Comparison of ENCODE assay signal across 8 cellular contexts in the genomic region with DNA sequence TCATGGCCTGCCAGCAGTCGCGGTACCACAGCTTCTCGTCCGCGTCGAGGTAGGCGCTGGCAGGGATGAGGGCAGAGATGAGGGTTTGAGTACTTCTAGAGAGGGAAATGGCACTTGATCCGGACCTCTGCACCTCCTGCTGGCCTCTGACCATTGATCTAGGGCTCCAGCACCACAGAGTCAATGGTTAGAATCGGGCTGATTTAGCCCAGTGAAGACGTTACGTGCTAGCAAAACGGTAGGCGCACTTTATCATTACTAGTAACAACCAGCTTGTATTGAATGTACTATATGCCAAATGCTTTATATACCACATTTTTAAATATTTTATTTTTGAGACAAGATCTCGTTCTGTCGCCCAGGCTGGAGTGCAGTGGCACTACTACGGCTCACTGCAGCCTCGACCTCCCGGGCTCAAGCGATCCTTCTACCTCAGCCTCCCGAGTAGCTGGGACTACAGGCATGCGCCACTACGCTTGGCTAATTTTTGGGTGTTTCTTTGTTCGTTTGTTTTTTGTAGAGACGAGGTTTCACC. TPM values are rescaled to one million over a fixed set of nuclear protein-coding genes. Genes with fewer than 3 reads are reported as not detected.
DNase-seq lines count a peak whose midpoint lies in the region; ATAC-seq lines count a peak whose summit lies in the region.

No MANE protein-coding gene starts in this region.

- H3K4me3 ChIP-seq in H7 (ENCODE audit: insufficient read depth, low read depth, low read length) (peak overlapping the region; percentile 95), right cardiac atrium (ENCODE audit: low read length) (peak overlapping the region; percentile 62)

- peaks cover 24% of the 10 kb centered on the region for H3K4me1 Mint-ChIP-seq in T-helper 17 cell
- peaks cover 30% of the 10 kb centered on the region for H3K4me1 Mint-ChIP-seq in stimulated activated effector memory CD8-positive, alpha-beta T cell treated with anti-CD3 and anti-CD28 coated beads, Interleukin-12 subunit alpha, Interleukin-12 subunit beta, amount 100 ng/mL, for 72 hours

- intact Hi-C loops in right cardiac atrium (cut with DNase I), result loop anchor here in 1 of 4 donors (10.0 kb wide), 1 partner anchor 132 kb away; no protein-coding TSS in a partner anchor

- H3K4me3 Mint-ChIP-seq in T-helper 17 cell, result peak overlapping the region; percentile 88
- H3K4me3 Mint-ChIP-seq in stimulated activated effector memory CD8-positive, alpha-beta T cell treated with anti-CD3 and anti-CD28 coated beads, Interleukin-12 subunit alpha, Interleukin-12 subunit beta, amount 100 ng/mL, for 72 hours, result peak overlapping the region; percentile 89

- 32% methylated on average over 24 of the region's 24 CpGs for WGBS in right cardiac atrium

- peak overlapping the region; percentile 87 for H3K27ac Mint-ChIP-seq in T-helper 17 cell
- H3K27ac Mint-ChIP-seq in stimulated activated effector memory CD8-positive, alpha-beta T cell treated with anti-CD3 and anti-CD28 coated beads, Interleukin-12 subunit alpha, Interleukin-12 subunit beta, amount 100 ng/mL, for 72 hours, result peak overlapping the region; percentile 91

- H3K9me3 ChIP-seq in T-helper 17 cell (ENCODE audit: control insufficient read depth, low read length, poor library complexity, severe bottlenecking) (no peaks in the 10 kb centered on the region), right cardiac atrium (ENCODE audit: control insufficient read depth, low read length) (no peaks in the 10 kb centered on the region)

- ATAC-seq in T-helper 17 cell (no peak), right cardiac atrium (no peak), GM21529 (IDR thresholded peaks at IDR 0.05; ENCODE audit: unreplicated experiment) (no peak)
- no peak for ATAC-seq in stimulated activated effector memory CD8-positive, alpha-beta T cell treated with anti-CD3 and anti-CD28 coated beads, Interleukin-12 subunit alpha, Interleukin-12 subunit beta, amount 100 ng/mL, for 72 hours

- peaks cover 1% of the 10 kb centered on the region; the same call in 1 of the 2 replicates for H3K36me3 ChIP-seq in H7 (replicated peaks; ENCODE audit: control insufficient read depth, insufficient read depth, low read length)

- no peaks in the 10 kb centered on the region for H3K9me3 Mint-ChIP-seq in stimulated activated effector memory CD8-positive, alpha-beta T cell treated with anti-CD3 and anti-CD28 coated beads, Interleukin-12 subunit alpha, Interleukin-12 subunit beta, amount 100 ng/mL, for 72 hours

- peaks cover 3% of the 10 kb centered on the region for H3K4me1 ChIP-seq in right cardiac atrium (ENCODE audit: control insufficient read depth, insufficient read depth, low read length)

- no peaks in the 10 kb centered on the region for H3K27me3 ChIP-seq in H7 (ENCODE audit: control insufficient read depth, insufficient read depth, low read length)
- H3K27me3 ChIP-seq in right cardiac atrium (ENCODE audit: control insufficient read depth, insufficient read depth), result no peaks in the 10 kb centered on the region

- H3K27ac ChIP-seq in right cardiac atrium (ENCODE audit: low read length), result no peak overlapping the region

- H3K27me3 Mint-ChIP-seq in T-helper 17 cell, result no peaks in the 10 kb centered on the region

- DNase-seq in H7 (no peak), T-helper 17 cell (no peak), right cardiac atrium (no peak), germinal center (ENCODE audit: low spot score) (no peak)
- no peak for DNase-seq in stimulated activated effector memory CD8-positive, alpha-beta T cell treated with anti-CD3 and anti-CD28 coated beads, Interleukin-12 subunit alpha, Interleukin-12 subunit beta, amount 100 ng/mL, for 72 hours (ENCODE audit: low spot score in 2 of 2)
- DNase-seq in stimulated activated naive CD4-positive, alpha-beta T cell (lab: John Stamatoyannopoulos, UW), result no peak
- DNase-seq in activated CD8-positive, alpha-beta memory T cell treated with anti-CD3 and anti-CD28 coated beads, Interleukin-2, amount 50 U/mL, for 4 hours, result no peak

- no peaks in the 10 kb centered on the region for H3K36me3 Mint-ChIP-seq in T-helper 17 cell (ENCODE audit: low read depth)
- peaks cover 36% of the 10 kb centered on the region for H3K36me3 Mint-ChIP-seq in stimulated activated effector memory CD8-positive, alpha-beta T cell treated with anti-CD3 and anti-CD28 coated beads, Interleukin-12 subunit alpha, Interleukin-12 subunit beta, amount 100 ng/mL, for 72 hours

RNA-seq across cellular contexts. Expression of a gene that starts 0.5 kb away (rescaled TPM):
- 0.15 and 0.21 TPM in 2 replicates for total RNA-seq in H7 (2014; rRNA removed; shearing (Covaris generic))
- total RNA-seq in T-helper 17 cell (under 1 TPM; 0.62 to 0.63 TPM), right cardiac atrium (under 1 TPM; 0.56 to 0.94 (median 0.79) TPM)
- polyA plus RNA-seq in right cardiac atrium, result 1.1 TPM

RNA-seq across cellular contexts. Expression of a gene that starts 0.9 kb away (rescaled TPM):
- total RNA-seq in H7 (2014; rRNA removed; shearing (Covaris generic)), result 7.2 and 7.3 TPM in 2 replicates
- total RNA-seq in T-helper 17 cell (10 to 100 TPM; 29.8 to 30.4 TPM), right cardiac atrium (10 to 100 TPM; 11.1 to 16.3 (median 12.4) TPM)
- polyA plus RNA-seq in right cardiac atrium, result 6.9 TPM

RNA-seq across cellular contexts. Expression of a gene that starts 34.9 kb away (rescaled TPM):
- 57.6 and 67.0 TPM in 2 replicates for total RNA-seq in H7 (2014; rRNA removed; shearing (Covaris generic))
- total RNA-seq in T-helper 17 cell (10 to 100 TPM; 31.2 to 33.1 TPM), right cardiac atrium (10 to 100 TPM; 27.5 to 34.0 (median 32.0) TPM)
- polyA plus RNA-seq in right cardiac atrium, result 20.8 TPM

RNA-seq across cellular contexts. Expression of a gene that starts 39.5 kb away (rescaled TPM):
- total RNA-seq in H7 (2014; rRNA removed; shearing (Covaris generic)), result 295 and 340 TPM in 2 replicates
- total RNA-seq in T-helper 17 cell, result 10 to 100 TPM; 46.6 to 66.8 TPM
- 10 to 100 TPM; 66.6 to 80.7 (median 68.2) TPM for total RNA-seq in right cardiac atrium
- 125 TPM for polyA plus RNA-seq in right cardiac atrium

RNA-seq across cellular contexts. Expression of a gene that starts 40.3 kb away (rescaled TPM):
- total RNA-seq in H7 (2014; rRNA removed; shearing (Covaris generic)), result 34.9 and 43.7 TPM in 2 replicates
- total RNA-seq in T-helper 17 cell (10 to 100 TPM; 75.3 to 77.0 TPM), right cardiac atrium (10 to 100 TPM; 24.3 to 29.0 (median 27.4) TPM)
- polyA plus RNA-seq in right cardiac atrium, result 26.7 TPM
